1 cellular context compared by ENCODE assay signal in genomic region chr20:35883778-35884540, GRCh38.
A peak's percentile ranks its signal among the peaks of the same experiment; 100 is the strongest.
TF ChIP-seq lines count a peak whose summit lies in the region.

No MANE protein-coding gene starts in this region.

TF ChIP-seq in IMR-90, 13 proteins besides CTCF, POLR2A, EP300 and RAD21 (continued from another document):
- TF ChIP-seq, protein P1, sequence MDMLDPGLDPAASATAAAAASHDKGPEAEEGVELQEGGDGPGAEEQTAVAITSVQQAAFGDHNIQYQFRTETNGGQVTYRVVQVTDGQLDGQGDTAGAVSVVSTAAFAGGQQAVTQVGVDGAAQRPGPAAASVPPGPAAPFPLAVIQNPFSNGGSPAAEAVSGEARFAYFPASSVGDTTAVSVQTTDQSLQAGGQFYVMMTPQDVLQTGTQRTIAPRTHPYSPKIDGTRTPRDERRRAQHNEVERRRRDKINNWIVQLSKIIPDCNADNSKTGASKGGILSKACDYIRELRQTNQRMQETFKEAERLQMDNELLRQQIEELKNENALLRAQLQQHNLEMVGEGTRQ (IDR thresholded peaks at IDR 0.05; ENCODE audit: low read depth, low read length): no peak
- TF ChIP-seq FOS (IDR thresholded peaks at IDR 0.05; ENCODE audit: low read depth, low read length): peak; percentile 93
- no peak; the same call in 1 of the 2 replicates for TF ChIP-seq RFX5 (IDR thresholded peaks at IDR 0.05; ENCODE audit: low read depth, low read length)
- TF ChIP-seq CEBPB (IDR thresholded peaks at IDR 0.05; ENCODE audit: low read depth, low read length): peak; percentile 76
- TF ChIP-seq BHLHE40 (IDR thresholded peaks at IDR 0.05; ENCODE audit: low read depth, low read length): peak; percentile 43; the same call in 1 of the 2 replicates
- TF ChIP-seq SMC3 (IDR thresholded peaks at IDR 0.05; ENCODE audit: low read depth, low read length): peak; percentile 86
- peak; percentile 80; the same call in 1 of the 2 replicates for TF ChIP-seq MXI1 (IDR thresholded peaks at IDR 0.05; ENCODE audit: borderline replicate concordance, low read depth, low read length)
